ENCODE assay signal across 10 cellular contexts in genomic region chr19:16144216-16144581, GRCh38.
DNase-seq lines count a peak whose midpoint lies in the region; ATAC-seq and TF ChIP-seq lines count a peak whose summit lies in the region.
"Had no signal": no experiment of that assay in that cellular context is flagged by ENCODE, and none has a peak within 500 bp of the region (broad histone marks: within the 10 kb centered on the region; RNA-seq: fewer than 3 reads in every experiment).

No MANE protein-coding gene starts in this region.

- H3K9ac ChIP-seq in MM.1S (ENCODE audit: low read length) (peak overlapping the region; percentile 98), rectal smooth muscle tissue (ENCODE audit: low read length) (peak overlapping the region; percentile 3)
- H3K9ac ChIP-seq: parathyroid adenoma had no signal

- H3K4me3 ChIP-seq in GM12864 (ENCODE audit: low read depth, low read length) (peak overlapping the region; percentile 85), MM.1S (ENCODE audit: low read length) (peak overlapping the region; percentile 92), rectal smooth muscle tissue (ENCODE audit: low read length) (peak overlapping the region; percentile 60)
- H3K4me3 ChIP-seq: cardiac muscle cell, SJSA1 had no signal

- H3K4me1 ChIP-seq in MM.1S (ENCODE audit: low read length) (peaks cover 52% of the 10 kb centered on the region), rectal smooth muscle tissue (ENCODE audit: control insufficient read depth, insufficient read depth, low read length) (no peaks in the 10 kb centered on the region)
- H3K4me1 ChIP-seq: parathyroid adenoma, SJSA1 had no signal

- H3K27me3 ChIP-seq in MM.1S (replicated peaks; ENCODE audit: insufficient read depth, low read length) (no peaks in the 10 kb centered on the region), rectal smooth muscle tissue (ENCODE audit: control insufficient read depth, insufficient read depth, low read length) (no peaks in the 10 kb centered on the region)
- H3K27me3 ChIP-seq: cardiac muscle cell, SJSA1 had no signal

- peaks cover 53% of the 10 kb centered on the region for H3K79me2 ChIP-seq in MM.1S (ENCODE audit: low read length)
- H3K79me2 ChIP-seq: parathyroid adenoma had no signal

- H2AFZ ChIP-seq in MM.1S (ENCODE audit: low read length) = no peak overlapping the region

- no peaks in the 10 kb centered on the region for H3K9me3 ChIP-seq in MM.1S (replicated peaks; ENCODE audit: insufficient read depth, low read length)
- H3K9me3 ChIP-seq: SJSA1 had no signal

- H3K4me3 Mint-ChIP-seq in central memory CD8-positive, alpha-beta T cell = peak overlapping the region; percentile 98

- peak overlapping the region; percentile 86 for H3K4me2 ChIP-seq in MM.1S (ENCODE audit: low read depth, low read length)

- H3K27me3 Mint-ChIP-seq in central memory CD8-positive, alpha-beta T cell = no peaks in the 10 kb centered on the region

- peak overlapping the region; percentile 99 for H3K27ac Mint-ChIP-seq in central memory CD8-positive, alpha-beta T cell (ENCODE audit: low read depth)

- DNase-seq in GM12864 (ENCODE audit: low read depth) (no peak), MM.1S (no peak)
- DNase-seq in central memory CD8-positive, alpha-beta T cell (ENCODE audit: low spot score in 2 of 2) = no peak

- H3K36me3 Mint-ChIP-seq in central memory CD8-positive, alpha-beta T cell (ENCODE audit: insufficient read depth) = peaks cover 20% of the 10 kb centered on the region

- no peak for ATAC-seq in central memory CD8-positive, alpha-beta T cell (replicated peaks; ENCODE audit: extremely low read depth, poor library complexity, severe bottlenecking)
- ATAC-seq in GM18519 (IDR thresholded peaks at IDR 0.05; ENCODE audit: low FRiP score, unreplicated experiment) (no peak), GM18517 (IDR thresholded peaks at IDR 0.05; ENCODE audit: unreplicated experiment) (no peak), GM19324 (IDR thresholded peaks at IDR 0.05; ENCODE audit: low FRiP score, unreplicated experiment) (no peak)

- H3K36me3 ChIP-seq in MM.1S (replicated peaks; ENCODE audit: insufficient read depth, low read length) (peaks cover 3% of the 10 kb centered on the region; the same call in 1 of the 2 replicates), rectal smooth muscle tissue (ENCODE audit: control insufficient read depth, insufficient read depth, low read length) (no peaks in the 10 kb centered on the region)
- H3K36me3 ChIP-seq: cardiac muscle cell, SJSA1 had no signal

- no peaks in the 10 kb centered on the region for H3K9me2 ChIP-seq in MM.1S (replicated peaks; ENCODE audit: insufficient read depth, low read length)

- H3F3A ChIP-seq in MM.1S (ENCODE audit: insufficient read depth, low read length) = peaks cover 79% of the 10 kb centered on the region

- H3K9me3 Mint-ChIP-seq in central memory CD8-positive, alpha-beta T cell = no peaks in the 10 kb centered on the region

- peaks cover 43% of the 10 kb centered on the region for H3K4me1 Mint-ChIP-seq in central memory CD8-positive, alpha-beta T cell

- H3K27ac ChIP-seq in MM.1S (ENCODE audit: low read length) = peak overlapping the region; percentile 98
- no peak overlapping the region for H3K27ac ChIP-seq in rectal smooth muscle tissue (ENCODE audit: low read depth, low read length)
- H3K27ac ChIP-seq: cardiac muscle cell, parathyroid adenoma, SJSA1 had no signal

- no peaks in the 10 kb centered on the region for H4K20me1 ChIP-seq in MM.1S (ENCODE audit: insufficient read depth, low read length)

- no peak for TF ChIP-seq CTCF in GM12864 (IDR thresholded peaks at IDR 0.05; ENCODE audit: low read depth, low read length, missing control alignments)
- TF ChIP-seq CTCF in MM.1S (IDR thresholded peaks at IDR 0.05; ENCODE audit: low read length) = no peak
